In the genomic region with DNA sequence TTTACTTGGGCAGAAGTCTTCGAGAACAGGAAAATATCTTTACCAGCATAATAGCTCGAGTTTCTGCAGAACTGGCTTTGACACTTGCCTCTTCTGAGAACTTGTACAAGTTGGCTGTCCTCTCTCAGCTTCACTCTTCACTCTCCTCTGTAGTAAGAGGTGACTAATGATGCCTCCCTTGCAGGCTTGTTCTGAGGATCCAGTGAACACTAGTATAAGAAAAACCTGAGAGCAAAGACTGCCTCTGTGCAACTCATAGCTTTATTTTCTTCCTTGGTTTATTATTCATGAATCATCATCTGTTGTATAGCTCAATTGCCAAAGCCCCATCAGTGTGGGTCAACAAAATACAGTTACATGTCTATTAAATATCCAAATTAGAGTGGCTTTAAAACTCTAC, we compare ENCODE assay signal across 22 cellular contexts.
DNase-seq lines count a peak whose midpoint lies in the region; ATAC-seq and TF ChIP-seq lines count a peak whose summit lies in the region.
"Had no signal": no experiment of that assay in that cellular context is flagged by ENCODE, and none has a peak within 500 bp of the region (broad histone marks: within the 10 kb centered on the region; RNA-seq: fewer than 3 reads in every experiment).

No MANE protein-coding gene starts in this region.

- no peak overlapping the region for H3K4ac ChIP-seq in mesenchymal stem cell (ENCODE audit: low read depth in 1 of 2, low read length in 2 of 2)

- no peak overlapping the region for H2BK120ac ChIP-seq in mesenchymal stem cell (ENCODE audit: low read depth, low read length)

- no peak overlapping the region for H3K9ac ChIP-seq in mesenchymal stem cell (ENCODE audit: low read length)
- H3K9ac ChIP-seq: GM23248 had no signal

- no peak overlapping the region for H3K14ac ChIP-seq in mesenchymal stem cell (ENCODE audit: low read length in 2 of 2)

- no peak for DNase-seq in natural killer cell treated with Interleukin-12 subunit alpha and Interleukin-12 subunit beta and Interleukin-15 and Interleukin-18, amount 100 ng/mL, for 72 hours (ENCODE audit: low spot score)
- no peak for DNase-seq in natural killer cell
- peak; percentile 79 for DNase-seq in epithelial cell of esophagus (ENCODE audit: low read depth)
- peak; percentile 37 for DNase-seq in mesenchymal stem cell
- no peak for DNase-seq in activated CD8-positive, alpha-beta memory T cell treated with anti-CD3 and anti-CD28 coated beads, Interleukin-2, amount 10 ng/mL, durations not matched to agents 7 days and 5 days
- DNase-seq in OCI-M1 (lab: John Stamatoyannopoulos, UW): no peak
- no peak for DNase-seq in stimulated activated CD4-positive, alpha-beta T cell treated with anti-CD3 and anti-CD28 coated beads, Interleukin-2, amount 100 ng/mL, for 48 hours
- no peak for DNase-seq in cerebellum (ENCODE audit: low spot score)
- DNase-seq: 8988T, DMS153, DND-41, GM23248, H9, KBM-7, NCI-H1048, NCI-H1417, NCI-H1694, NCI-H2029 treated with DMSO at 0.1 percent for 48 hours, NCI-H2227 treated with DMSO at 0.1 percent for 48 hours, NCI-H526 treated with DMSO at 0.1 percent for 48 hours, Right ventricle myocardium superior, RPMI8226 had no signal

- ATAC-seq in natural killer cell treated with Interleukin-12 subunit alpha and Interleukin-12 subunit beta and Interleukin-15 and Interleukin-18, amount 100 ng/mL, for 72 hours: no peak
- no peak for ATAC-seq in natural killer cell
- no peak for ATAC-seq in activated CD8-positive, alpha-beta memory T cell treated with anti-CD3 and anti-CD28 coated beads, Interleukin-2, amount 10 ng/mL, durations not matched to agents 7 days and 5 days

- intact Hi-C loops in natural killer cell (cut with micrococcal nuclease): no loop called here

- H3K23ac ChIP-seq in mesenchymal stem cell (ENCODE audit: low read length in 2 of 2): no peak overlapping the region

- no peak overlapping the region for H3K27ac ChIP-seq in mesenchymal stem cell (ENCODE audit: low read length, poor library complexity, severe bottlenecking)
- H3K27ac ChIP-seq: GM23248 had no signal

- no peaks in the 10 kb centered on the region for H3K9me3 Mint-ChIP-seq in natural killer cell treated with Interleukin-12 subunit alpha and Interleukin-12 subunit beta and Interleukin-15 and Interleukin-18, amount 100 ng/mL, for 72 hours
- H3K9me3 Mint-ChIP-seq in natural killer cell: no peaks in the 10 kb centered on the region
- peaks cover 3% of the 10 kb centered on the region for H3K9me3 Mint-ChIP-seq in activated CD8-positive, alpha-beta memory T cell treated with anti-CD3 and anti-CD28 coated beads, Interleukin-2, amount 10 ng/mL, durations not matched to agents 7 days and 5 days (ENCODE audit: low read depth)

- H2BK12ac ChIP-seq in mesenchymal stem cell (ENCODE audit: low read length in 2 of 2): no peak overlapping the region

- WGBS in mesenchymal stem cell: 100% methylated on average over 2 of the region's 2 CpGs

- no peaks in the 10 kb centered on the region for H3K79me1 ChIP-seq in mesenchymal stem cell (replicated peaks; ENCODE audit: low read length, poor library complexity, severe bottlenecking)

- H3K4me1 ChIP-seq in mesenchymal stem cell (ENCODE audit: control insufficient read depth, insufficient read depth, low read depth, low read length): peaks cover 6% of the 10 kb centered on the region

- no peak overlapping the region for H4K8ac ChIP-seq in mesenchymal stem cell (ENCODE audit: low read length)

- H3K27ac Mint-ChIP-seq in natural killer cell treated with Interleukin-12 subunit alpha and Interleukin-12 subunit beta and Interleukin-15 and Interleukin-18, amount 100 ng/mL, for 72 hours: peak overlapping the region; percentile 22 to 26
- no peak overlapping the region for H3K27ac Mint-ChIP-seq in natural killer cell
- H3K27ac Mint-ChIP-seq in activated CD8-positive, alpha-beta memory T cell treated with anti-CD3 and anti-CD28 coated beads, Interleukin-2, amount 10 ng/mL, durations not matched to agents 7 days and 5 days: no peak overlapping the region

- peaks cover 32 to 56% of the 10 kb centered on the region in 2 donors for H3K4me1 Mint-ChIP-seq in natural killer cell treated with Interleukin-12 subunit alpha and Interleukin-12 subunit beta and Interleukin-15 and Interleukin-18, amount 100 ng/mL, for 72 hours (ENCODE audit: low read depth in 2 of 2)
- H3K4me1 Mint-ChIP-seq in natural killer cell: peaks cover 15 to 44% of the 10 kb centered on the region in 2 donors
- peaks cover 8% of the 10 kb centered on the region for H3K4me1 Mint-ChIP-seq in activated CD8-positive, alpha-beta memory T cell treated with anti-CD3 and anti-CD28 coated beads, Interleukin-2, amount 10 ng/mL, durations not matched to agents 7 days and 5 days
- H3K4me1 Mint-ChIP-seq: H9 had no signal

- no peak overlapping the region for H3K4me2 ChIP-seq in mesenchymal stem cell (ENCODE audit: low read length, poor library complexity, severe bottlenecking)

- H3K4me3 ChIP-seq in epithelial cell of esophagus (ENCODE audit: low read length) (no peak overlapping the region), mesenchymal stem cell (ENCODE audit: insufficient read depth in 1 of 2, low read depth in 1 of 2, low read length in 2 of 2) (no peak overlapping the region)
- H3K4me3 ChIP-seq: GM23248 had no signal

- no peak overlapping the region for H2BK15ac ChIP-seq in mesenchymal stem cell (ENCODE audit: low read depth, poor library complexity, severe bottlenecking)

- no peak for TF ChIP-seq CTCF in natural killer cell (IDR thresholded peaks at IDR 0.05)
- TF ChIP-seq CTCF in epithelial cell of esophagus (IDR thresholded peaks at IDR 0.05; ENCODE audit: insufficient read depth, low read depth, low read length, missing control alignments): no peak

- H2AFZ ChIP-seq in mesenchymal stem cell (ENCODE audit: low read depth, low read length): no peak overlapping the region
- H2AFZ ChIP-seq: GM23248 had no signal

- H3K18ac ChIP-seq in mesenchymal stem cell (ENCODE audit: low read depth in 1 of 2, low read length in 2 of 2): no peak overlapping the region

- H3K27me3 ChIP-seq in mesenchymal stem cell (ENCODE audit: control insufficient read depth in 1 of 2, insufficient read depth in 1 of 2, low read length in 2 of 2): peaks cover 0 to 5% of the 10 kb centered on the region in 2 experiments

- H4K91ac ChIP-seq in mesenchymal stem cell (ENCODE audit: low read length): no peak overlapping the region

- H2AK5ac ChIP-seq in mesenchymal stem cell (ENCODE audit: low read length, severe bottlenecking): no peak overlapping the region

- no peak overlapping the region for H2BK5ac ChIP-seq in mesenchymal stem cell (ENCODE audit: low read depth, low read length, poor library complexity, severe bottlenecking)

- peaks cover 5% of the 10 kb centered on the region for H3K36me3 Mint-ChIP-seq in natural killer cell treated with Interleukin-12 subunit alpha and Interleukin-12 subunit beta and Interleukin-15 and Interleukin-18, amount 100 ng/mL, for 72 hours
- no peaks in the 10 kb centered on the region for H3K36me3 Mint-ChIP-seq in natural killer cell
- H3K36me3 Mint-ChIP-seq in activated CD8-positive, alpha-beta memory T cell treated with anti-CD3 and anti-CD28 coated beads, Interleukin-2, amount 10 ng/mL, durations not matched to agents 7 days and 5 days: no peaks in the 10 kb centered on the region

- no peaks in the 10 kb centered on the region for H3K36me3 ChIP-seq in mesenchymal stem cell (ENCODE audit: control insufficient read depth in 1 of 2, insufficient read depth in 2 of 2, low read depth in 1 of 2, low read length in 2 of 2)

- CTCF ChIA-PET in activated CD8-positive, alpha-beta memory T cell treated with anti-CD3 and anti-CD28 coated beads, Interleukin-2, amount 10 ng/mL, durations not matched to agents 7 days and 5 days (lab: Charles Lee): no interaction called here

- peaks cover 2% of the 10 kb centered on the region for H3K9me3 ChIP-seq in mesenchymal stem cell (ENCODE audit: control insufficient read depth, low read length)

- peaks cover 0 to 5% of the 10 kb centered on the region in 2 donors for H3K27me3 Mint-ChIP-seq in natural killer cell treated with Interleukin-12 subunit alpha and Interleukin-12 subunit beta and Interleukin-15 and Interleukin-18, amount 100 ng/mL, for 72 hours
- H3K27me3 Mint-ChIP-seq in natural killer cell (ENCODE audit: low read depth in 2 of 2): no peaks in the 10 kb centered on the region
- no peaks in the 10 kb centered on the region for H3K27me3 Mint-ChIP-seq in activated CD8-positive, alpha-beta memory T cell treated with anti-CD3 and anti-CD28 coated beads, Interleukin-2, amount 10 ng/mL, durations not matched to agents 7 days and 5 days

- no peak overlapping the region for H3K4me3 Mint-ChIP-seq in natural killer cell treated with Interleukin-12 subunit alpha and Interleukin-12 subunit beta and Interleukin-15 and Interleukin-18, amount 100 ng/mL, for 72 hours
- H3K4me3 Mint-ChIP-seq in natural killer cell: no peak overlapping the region
- H3K4me3 Mint-ChIP-seq in activated CD8-positive, alpha-beta memory T cell treated with anti-CD3 and anti-CD28 coated beads, Interleukin-2, amount 10 ng/mL, durations not matched to agents 7 days and 5 days: no peak overlapping the region
- H3K4me3 Mint-ChIP-seq: H9 had no signal

Comparison
In these comparisons a context has a peak if more than half of its experiments do, and no peak if none do; other contexts are left out.
1. H3K27ac Mint-ChIP-seq: peak in natural killer cell treated with Interleukin-12 subunit alpha and Interleukin-12 subunit beta and Interleukin-15 and Interleukin-18, amount 100 ng/mL, for 72 hours (2 of 2); none in natural killer cell (0 of 2) and activated CD8-positive, alpha-beta memory T cell treated with anti-CD3 and anti-CD28 coated beads, Interleukin-2, amount 10 ng/mL, durations not matched to agents 7 days and 5 days (single experiment).
2. DNase-seq: peak in epithelial cell of esophagus (single experiment) and mesenchymal stem cell (single experiment); none in natural killer cell treated with Interleukin-12 subunit alpha and Interleukin-12 subunit beta and Interleukin-15 and Interleukin-18, amount 100 ng/mL, for 72 hours (single experiment), natural killer cell (single experiment), activated CD8-positive, alpha-beta memory T cell treated with anti-CD3 and anti-CD28 coated beads, Interleukin-2, amount 10 ng/mL, durations not matched to agents 7 days and 5 days (single experiment), OCI-M1 (single experiment), stimulated activated CD4-positive, alpha-beta T cell treated with anti-CD3 and anti-CD28 coated beads, Interleukin-2, amount 100 ng/mL, for 48 hours (0 of 2) and cerebellum (single experiment).